8 cellular contexts compared by ENCODE assay signal in the genomic region with DNA sequence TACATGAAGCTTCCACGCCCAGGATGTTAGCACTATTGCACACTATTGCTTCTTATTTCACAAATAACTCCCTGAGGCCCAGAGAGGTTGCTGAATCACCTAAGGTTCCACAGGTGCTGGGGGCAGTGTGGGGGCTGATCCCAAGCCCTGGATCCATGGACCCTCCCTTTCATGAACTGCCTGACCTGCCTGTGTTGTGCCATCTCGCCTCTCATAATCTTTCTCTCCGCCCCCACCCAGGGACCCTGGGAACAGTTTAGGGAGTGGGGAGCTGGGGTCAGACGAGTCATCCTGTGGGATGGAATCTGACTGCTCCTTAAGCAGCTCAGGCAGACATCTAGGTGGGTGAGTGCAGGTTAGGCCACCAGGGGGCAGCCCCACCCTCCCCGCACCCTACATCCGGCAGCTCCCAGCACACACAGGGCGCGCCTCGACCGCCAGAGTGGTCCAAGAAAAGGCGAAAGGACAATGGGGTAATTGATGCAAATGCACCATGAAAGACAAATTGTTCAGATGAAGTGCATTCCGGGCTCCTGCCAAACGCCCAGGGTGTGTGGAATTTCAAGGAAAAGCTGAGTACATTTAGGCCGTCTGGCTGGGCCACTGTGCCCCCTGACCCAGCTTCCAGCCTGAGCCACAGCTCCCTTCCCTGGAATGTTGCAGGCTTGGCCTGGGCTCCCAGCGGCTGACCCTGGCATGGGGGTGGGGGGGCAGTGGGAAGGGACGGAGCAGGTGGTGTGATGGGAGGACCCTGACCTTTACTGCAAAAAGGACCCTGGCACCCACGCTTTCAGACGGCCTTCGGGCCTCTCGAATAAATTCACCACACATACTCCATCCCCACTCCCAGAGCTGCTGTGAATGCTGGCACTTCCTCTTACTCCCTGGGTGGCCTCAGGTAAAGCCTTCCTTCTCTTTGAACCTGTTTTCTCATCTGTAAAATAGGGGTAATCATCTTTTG. TPM values are rescaled to one million over a fixed set of nuclear protein-coding genes. Genes with fewer than 3 reads are reported as not detected.
DNase-seq lines count a peak whose midpoint lies in the region; ATAC-seq lines count a peak whose summit lies in the region.

No MANE protein-coding gene starts in this region.

- POLR2A ChIA-PET in naive thymus-derived CD8-positive, alpha-beta T cell (lab: Charles Lee), result no interaction called here

- H3K4me3 Mint-ChIP-seq in naive thymus-derived CD8-positive, alpha-beta T cell, result no peak overlapping the region
- no peak overlapping the region for H3K4me3 Mint-ChIP-seq in stimulated activated naive CD8-positive, alpha-beta T cell treated with anti-CD3 and anti-CD28 coated beads, Interleukin-15, amount 100 ng/mL, for 72 hours

- H3K9me3 Mint-ChIP-seq in naive thymus-derived CD8-positive, alpha-beta T cell, result peaks cover 0 to 2% (median 0%) of the 10 kb centered on the region in 9 donors
- H3K9me3 Mint-ChIP-seq in stimulated activated naive CD8-positive, alpha-beta T cell treated with anti-CD3 and anti-CD28 coated beads, Interleukin-15, amount 100 ng/mL, for 72 hours, result no peaks in the 10 kb centered on the region

- peaks cover 2 to 8% (median 4%) of the 10 kb centered on the region in 4 donors for H3K4me1 Mint-ChIP-seq in naive thymus-derived CD8-positive, alpha-beta T cell
- H3K4me1 Mint-ChIP-seq in stimulated activated naive CD8-positive, alpha-beta T cell treated with anti-CD3 and anti-CD28 coated beads, Interleukin-15, amount 100 ng/mL, for 72 hours, result peaks cover 33% of the 10 kb centered on the region

- H3K27ac Mint-ChIP-seq in naive thymus-derived CD8-positive, alpha-beta T cell, result no peak overlapping the region
- no peak overlapping the region for H3K27ac Mint-ChIP-seq in stimulated activated naive CD8-positive, alpha-beta T cell treated with anti-CD3 and anti-CD28 coated beads, Interleukin-15, amount 100 ng/mL, for 72 hours

- ATAC-seq in HG03095 (IDR thresholded peaks at IDR 0.05; ENCODE audit: unreplicated experiment), result peak; percentile 88
- peak; percentile 79 to 87 for ATAC-seq in naive thymus-derived CD8-positive, alpha-beta T cell
- peak; percentile 90 for ATAC-seq in stimulated activated naive CD8-positive, alpha-beta T cell treated with anti-CD3 and anti-CD28 coated beads, Interleukin-15, amount 100 ng/mL, for 72 hours

- H3K36me3 Mint-ChIP-seq in naive thymus-derived CD8-positive, alpha-beta T cell, result no peaks in the 10 kb centered on the region

- DNase-seq in NCI-H2081 (lab: John Stamatoyannopoulos, UW) (peak; percentile 27 to 43), NCI-H2081 treated with DMSO at 0.1 percent for 48 hours (lab: John Stamatoyannopoulos, UW) (no peak), NCI-H82 treated with DMSO at 0.1 percent for 48 hours (lab: John Stamatoyannopoulos, UW; ENCODE audit: unreplicated experiment) (peak; percentile 56), activated T-cell treated with anti-CD3 and anti-CD28 coated beads for 4 hours (peak; percentile 36), fibroblast of gingiva (ENCODE audit: low read depth) (peak; percentile 61)
- DNase-seq in naive thymus-derived CD8-positive, alpha-beta T cell, result peak in 8 of 10 donors; percentile 19 to 67 (median 36)
- DNase-seq in stimulated activated naive CD8-positive, alpha-beta T cell treated with anti-CD3 and anti-CD28 coated beads, Interleukin-15, amount 100 ng/mL, for 72 hours, result peak; percentile 43 to 45

- peaks cover 1 to 27% (median 15%) of the 10 kb centered on the region in 5 donors for H3K27me3 Mint-ChIP-seq in naive thymus-derived CD8-positive, alpha-beta T cell
- H3K27me3 Mint-ChIP-seq in stimulated activated naive CD8-positive, alpha-beta T cell treated with anti-CD3 and anti-CD28 coated beads, Interleukin-15, amount 100 ng/mL, for 72 hours, result peaks cover 61% of the 10 kb centered on the region

RNA-seq across cellular contexts. Expression of a gene that starts 20.8 kb away (rescaled TPM):
- total RNA-seq in naive thymus-derived CD8-positive, alpha-beta T cell, result under 1 TPM; 0.55 to 0.60 TPM
- not detected for polyA plus RNA-seq in naive thymus-derived CD8-positive, alpha-beta T cell

RNA-seq across cellular contexts. Expression of a gene that starts 26.7 kb away (rescaled TPM):
- not detected for total RNA-seq in naive thymus-derived CD8-positive, alpha-beta T cell
- not detected for polyA plus RNA-seq in naive thymus-derived CD8-positive, alpha-beta T cell

RNA-seq across cellular contexts. Expression of a gene that starts 49.1 kb away (rescaled TPM):
- not detected for total RNA-seq in naive thymus-derived CD8-positive, alpha-beta T cell
- polyA plus RNA-seq in naive thymus-derived CD8-positive, alpha-beta T cell, result not detected

RNA-seq across cellular contexts. Expression of a gene that starts 58.7 kb away (rescaled TPM):
- 10 to 100 TPM; 21.8 to 22.4 TPM for total RNA-seq in naive thymus-derived CD8-positive, alpha-beta T cell
- polyA plus RNA-seq in naive thymus-derived CD8-positive, alpha-beta T cell, result 10 to 100 TPM; 43.3 to 48.2 (median 46.1) TPM
